ENCODE assay signal across 1 cellular context in genomic region chr22:46102752-46103151, GRCh38.
TF ChIP-seq lines count a peak whose summit lies in the region.

No MANE protein-coding gene starts in this region.

TF ChIP-seq in HCT116, 20 proteins besides CTCF, POLR2A, EP300 and RAD21 (continued from another document):
- TF ChIP-seq SP1 (IDR thresholded peaks at IDR 0.05; ENCODE audit: low read depth) = no peak
